ENCODE assay signal across 8 cellular contexts in the genomic region with DNA sequence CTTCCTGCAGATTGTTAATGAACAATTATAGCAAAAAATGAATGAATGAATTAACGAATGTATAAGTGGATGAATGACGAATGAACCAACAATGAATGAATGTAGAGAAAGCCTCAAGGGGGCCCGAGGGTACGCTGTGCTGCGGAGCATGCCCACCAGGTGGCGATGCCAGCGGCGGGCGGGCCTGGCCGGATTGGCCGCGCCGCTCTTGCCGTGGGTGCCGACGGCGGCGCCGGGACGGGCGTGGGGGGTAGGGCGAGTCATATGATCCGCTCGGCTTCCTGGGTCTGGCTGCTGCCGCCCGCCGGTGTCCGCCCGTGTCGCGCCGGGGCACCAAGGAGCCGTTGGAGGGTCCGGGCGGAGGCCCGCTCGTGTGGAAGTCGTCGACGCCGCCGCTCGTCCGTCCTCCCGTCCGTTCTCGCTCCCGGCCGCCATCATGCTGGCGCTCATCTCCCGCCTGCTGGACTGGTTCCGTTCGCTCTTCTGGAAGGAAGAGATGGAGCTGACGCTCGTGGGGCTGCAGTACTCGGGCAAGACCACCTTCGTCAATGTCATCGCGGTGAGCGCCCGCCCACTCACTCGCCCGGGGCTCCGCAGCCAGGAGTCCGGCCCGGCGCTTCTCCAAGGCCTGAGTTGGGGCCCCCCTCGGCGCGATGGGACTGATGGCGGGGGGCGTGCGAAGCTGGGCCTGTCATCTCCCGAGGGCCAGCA. TPM values are rescaled to one million over a fixed set of nuclear protein-coding genes. Genes with fewer than 3 reads are reported as not detected.
DNase-seq lines count a peak whose midpoint lies in the region; ATAC-seq and TF ChIP-seq lines count a peak whose summit lies in the region.

A gene (plus strand): TSS at position 263 of the 711 bp plus-strand sequence. CDS start 174 bp downstream, at position 437.

- WGBS in stomach, 5 donors: 0 to 1% (median 0%) methylated on average over 43 to 74 of the region's 74 CpGs

- no peaks in the 10 kb centered on the region for H3K9me3 ChIP-seq in ES-I3 (ENCODE audit: control insufficient read depth, insufficient read depth, low read length)
- H3K9me3 ChIP-seq in KOPT-K1 (ENCODE audit: insufficient read depth, low read length, poor library complexity, severe bottlenecking): no peaks in the 10 kb centered on the region
- no peaks in the 10 kb centered on the region for H3K9me3 ChIP-seq in stomach

- H3K4me1 ChIP-seq in ES-I3 (ENCODE audit: insufficient read depth, low read length) (peaks cover 3% of the 10 kb centered on the region; the same call in 1 of the 2 replicates), stomach (peaks cover 16 to 48% (median 38%) of the 10 kb centered on the region in 4 donors)

- H3K27me3 ChIP-seq in stomach: no peaks in the 10 kb centered on the region

- no peaks in the 10 kb centered on the region for H3K36me3 Mint-ChIP-seq in neural crest cell (ENCODE audit: low read depth)

- peak; percentile 35 for DNase-seq in SIG-M5 (lab: John Stamatoyannopoulos, UW)
- peak; percentile 86 for DNase-seq in activated gamma-delta T cell (lab: John Stamatoyannopoulos, UW)
- DNase-seq in fibroblast of villous mesenchyme (ENCODE audit: low read depth): peak; percentile 88
- DNase-seq in neural crest cell (ENCODE audit: low read depth, low spot score): peak; percentile 88
- DNase-seq in stomach: peak; percentile 92

- no peaks in the 10 kb centered on the region for H3K36me3 ChIP-seq in ES-I3 (ENCODE audit: insufficient read depth, low read length)
- H3K36me3 ChIP-seq in KOPT-K1 (ENCODE audit: insufficient read depth, low read length): peaks cover 15% of the 10 kb centered on the region; the same call in 1 of the 2 replicates
- H3K36me3 ChIP-seq in stomach: no peaks in the 10 kb centered on the region

- H3K4me3 ChIP-seq in fibroblast of villous mesenchyme (ENCODE audit: low read depth, low read length) (peak within 1 kb of the TSS; percentile 99), stomach (peak within 1 kb of the TSS; percentile 99 to 100 (median 100))

- TF ChIP-seq EP300 in stomach (IDR thresholded peaks at IDR 0.05): no peak

- peak; percentile 96 for TF ChIP-seq CTCF in fibroblast of villous mesenchyme (IDR thresholded peaks at IDR 0.05; ENCODE audit: insufficient read depth, low read depth, low read length)
- TF ChIP-seq CTCF in neural crest cell (conservative IDR thresholded peaks at IDR 0.05): peak; percentile 97
- peak in 5 of 7 experiments; percentile 78 to 97 (median 94) for TF ChIP-seq CTCF in stomach (IDR thresholded peaks at IDR 0.05)

- peak within 1 kb of the TSS; percentile 92 for H3K9ac ChIP-seq in ES-I3 (ENCODE audit: low read depth, low read length)

- peak; percentile 92 for ATAC-seq in GM21786 (IDR thresholded peaks at IDR 0.05; ENCODE audit: unreplicated experiment)

- TF ChIP-seq POLR2A in stomach (IDR thresholded peaks at IDR 0.05): no peak

- intact Hi-C loops in stomach (cut with DNase I; ENCODE audit: low total_unique reads): loop anchor here (10.0 kb wide), 1 partner anchor 63 kb away; a partner anchor contains a TSS

- H3K27ac Mint-ChIP-seq in neural crest cell (ENCODE audit: unreplicated experiment): peak within 1 kb of the TSS; percentile 93

- peaks cover 21% of the 10 kb centered on the region for H3K4me1 Mint-ChIP-seq in neural crest cell

- peak within 1 kb of the TSS; percentile 97 for H3K4me3 Mint-ChIP-seq in neural crest cell

- peak within 1 kb of the TSS; percentile 78 for H3K27ac ChIP-seq in KOPT-K1 (ENCODE audit: low read depth, low read length, poor library complexity, severe bottlenecking)
- H3K27ac ChIP-seq in stomach: peak within 1 kb of the TSS; percentile 88 to 97 (median 94)

- H3K27me3 Mint-ChIP-seq in neural crest cell (ENCODE audit: low read depth): no peaks in the 10 kb centered on the region

- no peaks in the 10 kb centered on the region for H3K9me3 Mint-ChIP-seq in neural crest cell

RNA-seq across cellular contexts. Expression of the gene that starts here (rescaled TPM):
- total RNA-seq in fibroblast of villous mesenchyme (62.2 and 72.1 TPM in 2 replicates), neural crest cell (34.5 and 35.7 TPM in 2 replicates), stomach (10 to 100 TPM; 14.8 to 73.6 (median 43.2) TPM)
- 10 to 100 TPM; 23.6 to 28.6 (median 24.0) TPM for polyA plus RNA-seq in stomach

Comparison
In these comparisons a context has a peak if more than half of its experiments do, and no peak if none do; other contexts are left out.
1. Peak in every context shown above with its lines: DNase-seq, ATAC-seq, H3K4me3 ChIP-seq and H3K27ac ChIP-seq.
2. DNase-seq: peak in every context shown above with its lines; median percentile 92 in stomach; 88 in fibroblast of villous mesenchyme; 88 in neural crest cell; 86 in activated gamma-delta T cell; 35 in SIG-M5.